8 cellular contexts compared by ENCODE assay signal in genomic region chr6:7260291-7261029, GRCh38. TPM values are rescaled to one million over a fixed set of nuclear protein-coding genes. Genes with fewer than 3 reads are reported as not detected.
A peak's percentile ranks its signal among the peaks of the same experiment; 100 is the strongest.
DNase-seq lines count a peak whose midpoint lies in the region; ATAC-seq and TF ChIP-seq lines count a peak whose summit lies in the region.

No MANE protein-coding gene starts in this region.

- H3K36me3 Mint-ChIP-seq in activated T-cell treated with anti-CD3 and anti-CD28 coated beads, Interleukin-2, amount 50 U/mL, for 24 hours (ENCODE audit: low read depth), result no peaks in the 10 kb centered on the region

- peaks cover 0 to 14% of the 10 kb centered on the region in 2 donors for H3K4me1 ChIP-seq in thoracic aorta (ENCODE audit: control insufficient read depth in 1 of 2, low read depth in 2 of 2)

- peaks cover 4% of the 10 kb centered on the region for H3K9me3 Mint-ChIP-seq in activated T-cell treated with anti-CD3 and anti-CD28 coated beads, Interleukin-2, amount 50 U/mL, for 24 hours

- in situ Hi-C loops in astrocyte of the cerebellum (cut with HindIII; ENCODE audit: low sequenced_read_pairs), result no loop called here

- no peak for ATAC-seq in thoracic aorta (ENCODE audit: insufficient number of reproducible peaks, low FRiP score, low read depth)
- ATAC-seq in GM21381 (IDR thresholded peaks at IDR 0.05; ENCODE audit: unreplicated experiment), result no peak
- ATAC-seq in HG03520 (IDR thresholded peaks at IDR 0.05; ENCODE audit: unreplicated experiment), result no peak

- peak overlapping the region; percentile 81 for H3K4me3 Mint-ChIP-seq in activated T-cell treated with anti-CD3 and anti-CD28 coated beads, Interleukin-2, amount 50 U/mL, for 24 hours

- H3K27me3 ChIP-seq in thoracic aorta (replicated peaks; ENCODE audit: insufficient read depth), result no peaks in the 10 kb centered on the region

- no peak overlapping the region for H3K27ac Mint-ChIP-seq in activated T-cell treated with anti-CD3 and anti-CD28 coated beads, Interleukin-2, amount 50 U/mL, for 24 hours

- H3K9me3 ChIP-seq in thoracic aorta, result peaks cover 8% of the 10 kb centered on the region

- no peak for DNase-seq in activated T-cell treated with anti-CD3 and anti-CD28 coated beads, Interleukin-2, amount 50 U/mL, for 24 hours
- no peak for DNase-seq in activated T-cell treated with anti-CD3 and anti-CD28 coated beads, Interleukin-2, amount 50 U/mL, for 48 hours
- DNase-seq in astrocyte of the cerebellum (ENCODE audit: low read depth), result no peak
- DNase-seq in left kidney (ENCODE audit: low read depth, low spot score), result peak; percentile 42
- DNase-seq in thoracic aorta (ENCODE audit: low spot score), result no peak
- DNase-seq in NCI-H1105 (lab: John Stamatoyannopoulos, UW), result no peak

- H3K27me3 Mint-ChIP-seq in activated T-cell treated with anti-CD3 and anti-CD28 coated beads, Interleukin-2, amount 50 U/mL, for 24 hours, result peaks cover 38% of the 10 kb centered on the region

- TF ChIP-seq CTCF in astrocyte of the cerebellum (IDR thresholded peaks at IDR 0.05; ENCODE audit: low read depth, low read length, missing control alignments) (no peak), thoracic aorta (IDR thresholded peaks at IDR 0.05) (no peak)

- H3K36me3 ChIP-seq in thoracic aorta, result no peaks in the 10 kb centered on the region

- peaks cover 16% of the 10 kb centered on the region for H3K4me1 Mint-ChIP-seq in activated T-cell treated with anti-CD3 and anti-CD28 coated beads, Interleukin-2, amount 50 U/mL, for 24 hours (ENCODE audit: low read depth)

- peak overlapping the region; percentile 72 for H3K4me3 ChIP-seq in astrocyte of the cerebellum (ENCODE audit: low read depth, low read length)
- H3K4me3 ChIP-seq in thoracic aorta, result peak overlapping the region; percentile 73

- H3K27ac ChIP-seq in thoracic aorta, result peak overlapping the region in 1 of 2 donors; percentile 1

RNA-seq across cellular contexts. Expression of gene SSR1, which starts 52.5 kb away (rescaled TPM):
- 10 to 100 TPM; 56.6 to 59.4 TPM for total RNA-seq in thoracic aorta
